Comparison of ENCODE assay signal across 1 cellular context in genomic region chr1:65166572-65167305, GRCh38.
TF ChIP-seq lines count a peak whose summit lies in the region.

No MANE protein-coding gene starts in this region.

TF ChIP-seq in GM23338, 12 proteins besides CTCF, POLR2A, EP300 and RAD21 (continued from another document):
- TF ChIP-seq ZNF462 (CRISPR knock-in tag; IDR thresholded peaks at IDR 0.05) (no peak), STAT1 (IDR thresholded peaks at IDR 0.05; ENCODE audit: unreplicated experiment) (no peak), CREB1 (CRISPR knock-in tag; IDR thresholded peaks at IDR 0.05; ENCODE audit: low read depth) (no peak), EZH2 (IDR thresholded peaks at IDR 0.05; ENCODE audit: low read depth, unreplicated experiment) (no peak), POLR2AphosphoS5 (IDR thresholded peaks at IDR 0.05; ENCODE audit: low read depth) (no peak), JUNB (IDR thresholded peaks at IDR 0.05; ENCODE audit: unreplicated experiment) (no peak), ZNF114 (CRISPR knock-in tag; IDR thresholded peaks at IDR 0.05) (no peak), ZNF331 (CRISPR knock-in tag; IDR thresholded peaks at IDR 0.05; ENCODE audit: low read depth) (no peak)
TF ChIP-seq in GM23338: peak in this region for 0.
